Comparison of ENCODE assay signal across 1 cellular context in genomic region chr2:216692636-216693413, GRCh38.
TF ChIP-seq lines count a peak whose summit lies in the region.

No MANE protein-coding gene starts in this region.

TF ChIP-seq in HepG2, 621 proteins besides CTCF, POLR2A, EP300 and RAD21:
- TF ChIP-seq EZH2 (conservative IDR thresholded peaks at IDR 0.05; ENCODE audit: low read depth, low read length) = peak; percentile 97
- no peak for TF ChIP-seq CSRNP2 (CRISPR knock-in tag; conservative IDR thresholded peaks at IDR 0.05; ENCODE audit: low read depth)
- no peak for TF ChIP-seq TSC22D2 (CRISPR knock-in tag; IDR thresholded peaks at IDR 0.05; ENCODE audit: borderline replicate concordance)
- 0 out of 2 replicates have a peak, but pooled peaks have one; percentile 44 for TF ChIP-seq CBX2 (IDR thresholded peaks at IDR 0.05; ENCODE audit: low read depth, low read length)
- TF ChIP-seq CBX2 (CRISPR knock-in tag; IDR thresholded peaks at IDR 0.05; ENCODE audit: low read depth) = no peak
